8 cellular contexts compared by ENCODE assay signal in the genomic region with DNA sequence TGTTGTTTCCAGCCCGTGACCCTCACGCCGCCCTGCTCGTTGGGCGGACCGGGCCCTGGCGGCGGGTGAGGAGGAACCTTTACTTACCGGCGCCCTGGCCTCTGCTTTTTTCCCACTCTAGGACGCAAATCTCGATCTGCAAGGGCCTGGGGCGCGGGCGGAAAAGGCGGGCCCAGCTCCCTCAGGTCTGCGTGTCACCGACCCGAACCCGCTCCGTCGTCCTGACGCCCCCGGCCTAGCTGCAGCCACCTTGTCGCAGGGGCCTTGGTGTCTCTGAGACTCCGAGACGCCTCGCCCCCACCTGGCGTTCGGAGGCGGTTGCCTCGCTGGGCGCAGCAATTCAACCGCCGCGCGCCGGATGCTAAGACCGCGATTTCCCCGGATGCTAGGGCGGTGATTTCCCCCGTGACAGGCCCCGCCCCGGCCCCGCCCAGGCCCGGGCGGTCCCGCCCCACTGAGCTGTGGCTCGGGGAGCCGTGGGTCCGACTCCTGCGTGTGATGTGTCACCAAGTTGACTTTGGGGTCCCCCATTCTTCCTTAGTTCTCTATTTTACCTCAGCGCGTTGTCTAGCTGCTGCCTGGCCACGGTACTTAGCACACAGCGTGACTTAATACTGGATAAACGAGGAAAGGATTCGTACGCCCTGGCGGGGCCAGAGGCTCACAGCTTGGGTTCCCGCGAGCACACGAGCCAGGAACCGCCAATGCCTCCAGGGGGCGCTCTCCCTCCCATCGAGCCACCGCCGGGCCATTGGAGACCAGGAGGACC. TPM values are rescaled to one million over a fixed set of nuclear protein-coding genes. Genes with fewer than 3 reads are reported as not detected.
DNase-seq lines count a peak whose midpoint lies in the region; ATAC-seq and TF ChIP-seq lines count a peak whose summit lies in the region.

A gene (minus strand): TSS at position 371 of the 769 bp plus-strand sequence. CDS start 18,196 bp downstream, outside the sequence.

- peak; percentile 80 for TF ChIP-seq CTCF in mucosa of descending colon (IDR thresholded peaks at IDR 0.05)

- H3K36me3 ChIP-seq in mucosa of descending colon (ENCODE audit: low read depth) = no peaks in the 10 kb centered on the region

- CTCF ChIA-PET in activated CD8-positive, alpha-beta memory T cell treated with anti-CD3 and anti-CD28 coated beads, Interleukin-2, amount 10 ng/mL, durations not matched to agents 7 days and 5 days (lab: Charles Lee) = interaction anchor here (0.8 to 6.9 kb wide), 40 partner anchors 10 to 525 kb away, joined by 3 to 78 read pairs (median 5); a partner anchor contains a TSS

- H3K4me3 ChIP-seq in mucosa of descending colon = no peak within 1 kb of the TSS

- intact Hi-C loops in mucosa of descending colon (cut with DNase I, micrococcal nuclease) = no loop called here

- H3K9me3 ChIP-seq in mucosa of descending colon = peaks cover under 1% of the 10 kb centered on the region

- peak; percentile 97 for ATAC-seq in GM18909 (IDR thresholded peaks at IDR 0.05; ENCODE audit: poor library complexity, unreplicated experiment)
- peak; percentile 97 for ATAC-seq in HG03159 (IDR thresholded peaks at IDR 0.05; ENCODE audit: unreplicated experiment)
- peak; percentile 97 for ATAC-seq in activated CD8-positive, alpha-beta memory T cell treated with anti-CD3 and anti-CD28 coated beads, Interleukin-2, amount 10 ng/mL, durations not matched to agents 7 days and 5 days
- peak; percentile 98 for ATAC-seq in mucosa of descending colon

- H3K27me3 Mint-ChIP-seq in activated CD8-positive, alpha-beta memory T cell treated with anti-CD3 and anti-CD28 coated beads, Interleukin-2, amount 10 ng/mL, durations not matched to agents 7 days and 5 days = no peaks in the 10 kb centered on the region

- peak within 1 kb of the TSS; percentile 96 for H3K27ac Mint-ChIP-seq in activated CD8-positive, alpha-beta memory T cell treated with anti-CD3 and anti-CD28 coated beads, Interleukin-2, amount 10 ng/mL, durations not matched to agents 7 days and 5 days

- DNase-seq in Ammon's horn (ENCODE audit: low spot score) (peak; percentile 87), NCI-H774 (lab: John Stamatoyannopoulos, UW) (peak; percentile 87), epidermal melanocyte (ENCODE audit: insufficient read length, low spot score) (peak; percentile 87), mucosa of descending colon (peak; percentile 87 to 91 (median 90))
- peak; percentile 97 for DNase-seq in activated CD8-positive, alpha-beta memory T cell treated with anti-CD3 and anti-CD28 coated beads, Interleukin-2, amount 10 ng/mL, durations not matched to agents 7 days and 5 days
- DNase-seq in stimulated activated CD8-positive, alpha-beta memory T cell treated with anti-CD3 and anti-CD28 coated beads, Interleukin-4, amount 100 ng/mL, for 24 hours (ENCODE audit: low read depth) = peak; percentile 88

- H3K4me3 Mint-ChIP-seq in activated CD8-positive, alpha-beta memory T cell treated with anti-CD3 and anti-CD28 coated beads, Interleukin-2, amount 10 ng/mL, durations not matched to agents 7 days and 5 days = peak within 1 kb of the TSS; percentile 90

- H3K9me3 Mint-ChIP-seq in activated CD8-positive, alpha-beta memory T cell treated with anti-CD3 and anti-CD28 coated beads, Interleukin-2, amount 10 ng/mL, durations not matched to agents 7 days and 5 days (ENCODE audit: low read depth) = peaks cover 13% of the 10 kb centered on the region

- peaks cover 40% of the 10 kb centered on the region for H3K36me3 Mint-ChIP-seq in activated CD8-positive, alpha-beta memory T cell treated with anti-CD3 and anti-CD28 coated beads, Interleukin-2, amount 10 ng/mL, durations not matched to agents 7 days and 5 days

- H3K4me1 ChIP-seq in mucosa of descending colon (ENCODE audit: low read depth) = no peaks in the 10 kb centered on the region

- peaks cover 21% of the 10 kb centered on the region for H3K4me1 Mint-ChIP-seq in activated CD8-positive, alpha-beta memory T cell treated with anti-CD3 and anti-CD28 coated beads, Interleukin-2, amount 10 ng/mL, durations not matched to agents 7 days and 5 days

RNA-seq across cellular contexts. Expression of the gene that starts here (rescaled TPM):
- total RNA-seq in activated CD8-positive, alpha-beta memory T cell treated with anti-CD3 and anti-CD28 coated beads, Interleukin-2, amount 10 ng/mL, durations not matched to agents 7 days and 5 days = 10 to 100 TPM; 17.8 to 25.0 TPM
- total RNA-seq in mucosa of descending colon = 1 to 10 TPM; 1.4 to 5.8 (median 2.9) TPM
